ENCODE assay signal across 1 cellular context in the genomic region with DNA sequence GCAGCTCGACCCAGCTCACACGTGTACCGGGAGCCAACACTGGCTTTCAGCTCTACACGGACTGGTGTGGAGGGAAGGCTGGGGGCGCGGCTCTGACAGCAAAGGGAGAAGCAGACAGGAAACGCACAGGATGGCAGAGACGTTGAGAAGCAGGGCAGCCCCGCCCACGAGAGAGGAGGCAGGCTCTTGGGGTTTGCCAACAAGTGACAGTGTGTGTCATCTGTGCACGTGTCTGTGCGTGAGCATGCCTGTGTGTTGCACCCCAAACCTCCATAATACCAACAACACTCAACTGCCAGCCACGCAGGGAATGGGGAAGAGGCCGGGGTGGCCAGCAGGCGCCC.
TF ChIP-seq lines count a peak whose summit lies in the region.

No MANE protein-coding gene starts in this region.

TF ChIP-seq in GM23338, 12 proteins besides CTCF, POLR2A, EP300 and RAD21 (continued from another document):
- TF ChIP-seq, protein P1, sequence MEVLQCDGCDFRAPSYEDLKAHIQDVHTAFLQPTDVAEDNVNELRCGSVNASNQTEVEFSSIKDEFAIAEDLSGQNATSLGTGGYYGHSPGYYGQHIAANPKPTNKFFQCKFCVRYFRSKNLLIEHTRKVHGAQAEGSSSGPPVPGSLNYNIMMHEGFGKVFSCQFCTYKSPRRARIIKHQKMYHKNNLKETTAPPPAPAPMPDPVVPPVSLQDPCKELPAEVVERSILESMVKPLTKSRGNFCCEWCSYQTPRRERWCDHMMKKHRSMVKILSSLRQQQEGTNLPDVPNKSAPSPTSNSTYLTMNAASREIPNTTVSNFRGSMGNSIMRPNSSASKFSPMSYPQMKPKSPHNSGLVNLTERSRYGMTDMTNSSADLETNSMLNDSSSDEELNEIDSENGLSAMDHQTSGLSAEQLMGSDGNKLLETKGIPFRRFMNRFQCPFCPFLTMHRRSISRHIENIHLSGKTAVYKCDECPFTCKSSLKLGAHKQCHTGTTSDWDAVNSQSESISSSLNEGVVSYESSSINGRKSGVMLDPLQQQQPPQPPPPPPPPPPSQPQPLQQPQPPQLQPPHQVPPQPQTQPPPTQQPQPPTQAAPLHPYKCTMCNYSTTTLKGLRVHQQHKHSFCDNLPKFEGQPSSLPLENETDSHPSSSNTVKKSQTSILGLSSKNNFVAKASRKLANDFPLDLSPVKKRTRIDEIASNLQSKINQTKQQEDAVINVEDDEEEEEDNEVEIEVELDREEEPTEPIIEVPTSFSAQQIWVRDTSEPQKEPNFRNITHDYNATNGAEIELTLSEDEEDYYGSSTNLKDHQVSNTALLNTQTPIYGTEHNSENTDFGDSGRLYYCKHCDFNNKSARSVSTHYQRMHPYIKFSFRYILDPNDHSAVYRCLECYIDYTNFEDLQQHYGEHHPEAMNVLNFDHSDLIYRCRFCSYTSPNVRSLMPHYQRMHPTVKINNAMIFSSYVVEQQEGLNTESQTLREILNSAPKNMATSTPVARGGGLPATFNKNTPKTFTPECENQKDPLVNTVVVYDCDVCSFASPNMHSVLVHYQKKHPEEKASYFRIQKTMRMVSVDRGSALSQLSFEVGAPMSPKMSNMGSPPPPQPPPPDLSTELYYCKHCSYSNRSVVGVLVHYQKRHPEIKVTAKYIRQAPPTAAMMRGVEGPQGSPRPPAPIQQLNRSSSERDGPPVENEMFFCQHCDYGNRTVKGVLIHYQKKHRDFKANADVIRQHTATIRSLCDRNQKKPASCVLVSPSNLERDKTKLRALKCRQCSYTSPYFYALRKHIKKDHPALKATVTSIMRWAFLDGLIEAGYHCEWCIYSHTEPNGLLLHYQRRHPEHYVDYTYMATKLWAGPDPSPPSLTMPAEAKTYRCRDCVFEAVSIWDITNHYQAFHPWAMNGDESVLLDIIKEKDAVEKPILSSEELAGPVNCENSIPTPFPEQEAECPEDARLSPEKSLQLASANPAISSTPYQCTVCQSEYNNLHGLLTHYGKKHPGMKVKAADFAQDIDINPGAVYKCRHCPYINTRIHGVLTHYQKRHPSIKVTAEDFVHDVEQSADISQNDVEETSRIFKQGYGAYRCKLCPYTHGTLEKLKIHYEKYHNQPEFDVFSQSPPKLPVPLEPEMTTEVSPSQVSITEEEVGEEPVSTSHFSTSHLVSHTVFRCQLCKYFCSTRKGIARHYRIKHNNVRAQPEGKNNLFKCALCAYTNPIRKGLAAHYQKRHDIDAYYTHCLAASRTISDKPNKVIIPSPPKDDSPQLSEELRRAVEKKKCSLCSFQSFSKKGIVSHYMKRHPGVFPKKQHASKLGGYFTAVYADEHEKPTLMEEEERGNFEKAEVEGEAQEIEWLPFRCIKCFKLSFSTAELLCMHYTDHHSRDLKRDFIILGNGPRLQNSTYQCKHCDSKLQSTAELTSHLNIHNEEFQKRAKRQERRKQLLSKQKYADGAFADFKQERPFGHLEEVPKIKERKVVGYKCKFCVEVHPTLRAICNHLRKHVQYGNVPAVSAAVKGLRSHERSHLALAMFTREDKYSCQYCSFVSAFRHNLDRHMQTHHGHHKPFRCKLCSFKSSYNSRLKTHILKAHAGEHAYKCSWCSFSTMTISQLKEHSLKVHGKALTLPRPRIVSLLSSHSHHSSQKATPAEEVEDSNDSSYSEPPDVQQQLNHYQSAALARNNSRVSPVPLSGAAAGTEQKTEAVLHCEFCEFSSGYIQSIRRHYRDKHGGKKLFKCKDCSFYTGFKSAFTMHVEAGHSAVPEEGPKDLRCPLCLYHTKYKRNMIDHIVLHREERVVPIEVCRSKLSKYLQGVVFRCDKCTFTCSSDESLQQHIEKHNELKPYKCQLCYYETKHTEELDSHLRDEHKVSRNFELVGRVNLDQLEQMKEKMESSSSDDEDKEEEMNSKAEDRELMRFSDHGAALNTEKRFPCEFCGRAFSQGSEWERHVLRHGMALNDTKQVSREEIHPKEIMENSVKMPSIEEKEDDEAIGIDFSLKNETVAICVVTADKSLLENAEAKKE (CRISPR knock-in tag; IDR thresholded peaks at IDR 0.05), result no peak
- no peak for TF ChIP-seq POLR2AphosphoS5 (IDR thresholded peaks at IDR 0.05; ENCODE audit: low read depth)
- TF ChIP-seq JUNB (IDR thresholded peaks at IDR 0.05; ENCODE audit: unreplicated experiment), result no peak
- no peak for TF ChIP-seq CREB1 (CRISPR knock-in tag; IDR thresholded peaks at IDR 0.05; ENCODE audit: low read depth)
- no peak for TF ChIP-seq ZNF114 (CRISPR knock-in tag; IDR thresholded peaks at IDR 0.05)
- no peak for TF ChIP-seq EZH2 (IDR thresholded peaks at IDR 0.05; ENCODE audit: low read depth, unreplicated experiment)
